8 cellular contexts compared by ENCODE assay signal in the genomic region with DNA sequence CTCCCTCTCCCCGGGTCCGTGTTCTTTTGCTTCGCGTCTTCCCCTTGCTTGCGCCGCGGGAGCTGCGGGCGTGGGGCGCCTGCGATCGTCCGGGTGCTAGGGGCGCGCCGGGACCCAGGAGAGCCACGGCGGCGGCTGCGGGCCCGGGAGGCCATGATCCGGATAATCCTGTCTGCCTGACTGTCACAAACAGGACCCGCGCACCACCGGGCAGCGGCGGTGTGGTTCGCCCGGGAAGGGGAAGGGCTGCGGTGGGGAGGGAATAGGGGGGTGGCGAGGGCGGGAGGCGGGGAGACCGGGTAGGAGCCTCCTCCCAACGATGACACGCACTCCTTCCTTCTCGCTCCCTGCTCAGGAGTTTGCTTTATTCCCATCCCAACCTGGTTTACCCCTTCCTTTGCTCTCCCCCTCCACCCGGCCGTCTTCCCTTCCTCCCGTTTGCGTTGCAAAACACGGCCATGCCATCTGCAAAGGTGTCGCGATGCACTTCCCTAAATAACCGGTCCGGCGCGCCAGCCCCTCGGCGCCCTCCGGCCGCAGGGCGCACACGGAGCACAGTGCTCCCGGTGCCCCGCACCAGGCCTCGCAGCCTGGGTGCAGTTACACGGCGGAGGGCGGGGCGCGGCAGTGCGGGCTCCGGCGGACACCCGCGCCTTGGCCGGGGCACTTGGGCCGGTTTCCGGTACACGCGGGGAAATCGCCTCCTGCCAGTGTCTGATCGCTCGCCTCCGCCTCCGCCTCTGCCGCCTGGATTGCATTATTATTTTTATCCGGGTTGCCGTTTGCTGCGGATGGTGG. TPM values are rescaled to one million over a fixed set of nuclear protein-coding genes. Genes with fewer than 3 reads are reported as not detected.
DNase-seq lines count a peak whose midpoint lies in the region; ATAC-seq and TF ChIP-seq lines count a peak whose summit lies in the region.

No MANE protein-coding gene starts in this region.

- H3K4me1 ChIP-seq in adrenal gland (replicated peaks in 1 of 2) (peaks cover 19 to 39% of the 10 kb centered on the region in 2 donors), left ventricle myocardium inferior (peaks cover 77% of the 10 kb centered on the region), upper lobe of left lung (peaks cover 20 to 40% (median 31%) of the 10 kb centered on the region in 4 donors)

- TF ChIP-seq CTCF in SU-DHL-6 (IDR thresholded peaks at IDR 0.05; ENCODE audit: insufficient read depth, low read length, poor library complexity, severe bottlenecking) (no peak), adrenal gland (IDR thresholded peaks at IDR 0.05) (peak in 1 of 6 experiments; percentile 29), left ventricle myocardium inferior (IDR thresholded peaks at IDR 0.05; ENCODE audit: borderline replicate concordance) (peak; percentile 7), upper lobe of left lung (IDR thresholded peaks at IDR 0.05) (peak in 2 of 6 experiments; percentile 23 to 36)

- H3K79me2 ChIP-seq in SU-DHL-6 (ENCODE audit: insufficient read depth, low read length): no peaks in the 10 kb centered on the region

- no peak for TF ChIP-seq EP300 in Ishikawa (IDR thresholded peaks at IDR 0.05; ENCODE audit: borderline replicate concordance)
- TF ChIP-seq EP300 in upper lobe of left lung (IDR thresholded peaks at IDR 0.05): no peak

- peak overlapping the region; percentile 94 for H3K4me2 ChIP-seq in SU-DHL-6 (ENCODE audit: low read depth, low read length, poor library complexity, severe bottlenecking)

- H3K27me3 ChIP-seq in SU-DHL-6 (ENCODE audit: low read length): no peaks in the 10 kb centered on the region
- H3K27me3 ChIP-seq in adrenal gland: no peaks in the 10 kb centered on the region
- H3K27me3 ChIP-seq in left ventricle myocardium inferior (ENCODE audit: low read depth): no peaks in the 10 kb centered on the region
- no peaks in the 10 kb centered on the region for H3K27me3 ChIP-seq in upper lobe of left lung

- ATAC-seq in upper lobe of left lung (ENCODE audit: low FRiP score in 2 of 2) (peak; percentile 60 to 68), GM19395 (IDR thresholded peaks at IDR 0.05; ENCODE audit: unreplicated experiment) (no peak)

- H3K9me2 ChIP-seq in SU-DHL-6 (replicated peaks; ENCODE audit: insufficient read depth, low read length): no peaks in the 10 kb centered on the region

- DNase-seq in ELF-1 (ENCODE audit: low read depth, low spot score): peak; percentile 61
- peak; percentile 82 to 89 (median 87) for DNase-seq in adrenal gland
- peak; percentile 83 for DNase-seq in left ventricle myocardium inferior
- DNase-seq in posterior vena cava (ENCODE audit: low spot score): peak; percentile 94
- DNase-seq in upper lobe of left lung: peak; percentile 87 to 94

- H3F3A ChIP-seq in SU-DHL-6 (ENCODE audit: insufficient read depth): 0 out of 2 replicates have a peak, but pooled peaks cover 8% of the 10 kb centered on the region

- intact Hi-C loops in adrenal gland (cut with DNase I): no loop called here
- intact Hi-C loops in left ventricle myocardium inferior (cut with micrococcal nuclease): no loop called here
- intact Hi-C loops in posterior vena cava (cut with DNase I): loop anchor here (10.0 kb wide), 2 partner anchors 108 to 608 kb away; partner anchors contain the start of gene VLDLR (in 1 of the 2)

- H3K9me3 ChIP-seq in SU-DHL-6 (ENCODE audit: insufficient read depth, low read length) (no peaks in the 10 kb centered on the region), adrenal gland (replicated peaks in 1 of 3) (no peaks in the 10 kb centered on the region), left ventricle myocardium inferior (replicated peaks) (no peaks in the 10 kb centered on the region), upper lobe of left lung (no peaks in the 10 kb centered on the region)

- TF ChIP-seq RAD21 in Ishikawa (IDR thresholded peaks at IDR 0.05; ENCODE audit: low read depth): no peak

- peaks cover 33% of the 10 kb centered on the region for H4K20me1 ChIP-seq in SU-DHL-6 (ENCODE audit: low read depth, low read length)

- H3K27ac ChIP-seq in SU-DHL-6 (ENCODE audit: low read depth, low read length): no peak overlapping the region
- H3K27ac ChIP-seq in adrenal gland: peak overlapping the region; percentile 87 to 99 (median 99)
- peak overlapping the region; percentile 97 for H3K27ac ChIP-seq in left ventricle myocardium inferior (replicated peaks)
- peak overlapping the region; percentile 94 to 98 (median 98) for H3K27ac ChIP-seq in upper lobe of left lung

- H2AFZ ChIP-seq in SU-DHL-6 (ENCODE audit: low read depth, low read length, severe bottlenecking): peak overlapping the region; percentile 92

- 0% methylated on average over 35 to 81 of the region's 81 CpGs for WGBS in adrenal gland, 4 donors
- WGBS in upper lobe of left lung, 2 donors: 1% methylated on average over 38 to 46 of the region's 81 CpGs

- H3K9ac ChIP-seq in SU-DHL-6 (ENCODE audit: low read length): peak overlapping the region; percentile 72

- H3K36me3 ChIP-seq in SU-DHL-6 (ENCODE audit: low read length) (no peaks in the 10 kb centered on the region), adrenal gland (replicated peaks in 1 of 2) (no peaks in the 10 kb centered on the region), left ventricle myocardium inferior (no peaks in the 10 kb centered on the region), upper lobe of left lung (no peaks in the 10 kb centered on the region)

- H3K4me3 ChIP-seq in SU-DHL-6 (ENCODE audit: insufficient read depth, low read length, poor library complexity, severe bottlenecking) (peak overlapping the region; percentile 84), adrenal gland (peak overlapping the region; percentile 79 to 97 (median 82)), left ventricle myocardium inferior (peak overlapping the region; percentile 97), upper lobe of left lung (peak overlapping the region; percentile 43 to 88 (median 73))

- TF ChIP-seq POLR2A in adrenal gland (IDR thresholded peaks at IDR 0.05) (peak; percentile 2 to 72), upper lobe of left lung (IDR thresholded peaks at IDR 0.05) (peak in 3 of 4 donors; percentile 0 to 78 (median 47))

TF ChIP-seq in Ishikawa, 13 proteins besides CTCF, POLR2A, EP300 and RAD21:
- TF ChIP-seq EGR1 (IDR thresholded peaks at IDR 0.05) (no peak), ZBTB7A (IDR thresholded peaks at IDR 0.05; ENCODE audit: low read depth) (no peak), YY1 (IDR thresholded peaks at IDR 0.05; ENCODE audit: low read depth) (0 out of 2 replicates have a peak, but pooled peaks have one; percentile 37), TAF1 (IDR thresholded peaks at IDR 0.05; ENCODE audit: low read depth) (0 out of 2 replicates have a peak, but pooled peaks have one; percentile 25), CEBPB (IDR thresholded peaks at IDR 0.05) (no peak)

RNA-seq across cellular contexts. Expression of gene SMARCA2, which starts 1.5 kb away (rescaled TPM):
- 100 to 1,000 TPM; 115 to 192 (median 151) TPM for total RNA-seq in adrenal gland
- 100 to 1,000 TPM in 1 of 3 donors, 10 to 100 TPM in 2; 38.3 to 149 (median 55.5) TPM for polyA plus RNA-seq in adrenal gland
- total RNA-seq in left ventricle myocardium inferior: 98.0 TPM
- 100 to 1,000 TPM; 152 to 174 TPM for total RNA-seq in posterior vena cava
- 100 to 1,000 TPM in 5 of 6 donors, 10 to 100 TPM in 1; 74.3 to 210 (median 139) TPM for total RNA-seq in upper lobe of left lung

Comparison
In these comparisons a context has a peak if more than half of its experiments do, and no peak if none do; other contexts are left out.
1. intact Hi-C loops: an anchor here in posterior vena cava (10.0 kb wide); none called in adrenal gland and left ventricle myocardium inferior.